ENCODE assay signal across 1 cellular context in the genomic region with DNA sequence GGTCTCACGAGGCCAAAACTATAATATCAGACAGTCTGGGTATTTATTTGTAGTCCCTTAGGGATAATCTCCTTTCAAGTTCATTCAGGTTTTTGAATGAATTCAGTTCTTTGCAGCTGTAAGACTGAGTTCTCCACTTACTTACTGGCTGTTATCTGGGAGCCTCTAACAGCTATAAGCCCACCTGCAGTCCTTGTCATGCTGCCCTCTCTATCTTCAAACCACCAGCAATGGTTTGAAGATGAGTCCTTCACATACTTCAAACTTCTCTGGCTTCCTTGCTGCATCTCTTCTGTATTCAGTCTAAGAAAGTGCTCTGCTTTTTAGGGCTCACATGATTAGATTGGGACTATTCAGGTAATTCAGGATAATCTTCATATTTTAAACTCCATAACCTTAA.
TF ChIP-seq lines count a peak whose summit lies in the region.

No MANE protein-coding gene starts in this region.

TF ChIP-seq in HepG2, 621 proteins besides CTCF, POLR2A, EP300 and RAD21 (continued from another document):
- no peak for TF ChIP-seq ATRX (CRISPR knock-in tag; IDR thresholded peaks at IDR 0.05; ENCODE audit: borderline replicate concordance)
- no peak for TF ChIP-seq NAIF1 (CRISPR knock-in tag; IDR thresholded peaks at IDR 0.05; ENCODE audit: borderline replicate concordance)
- no peak for TF ChIP-seq RCOR2 (CRISPR knock-in tag; IDR thresholded peaks at IDR 0.05)
- TF ChIP-seq, protein P1, sequence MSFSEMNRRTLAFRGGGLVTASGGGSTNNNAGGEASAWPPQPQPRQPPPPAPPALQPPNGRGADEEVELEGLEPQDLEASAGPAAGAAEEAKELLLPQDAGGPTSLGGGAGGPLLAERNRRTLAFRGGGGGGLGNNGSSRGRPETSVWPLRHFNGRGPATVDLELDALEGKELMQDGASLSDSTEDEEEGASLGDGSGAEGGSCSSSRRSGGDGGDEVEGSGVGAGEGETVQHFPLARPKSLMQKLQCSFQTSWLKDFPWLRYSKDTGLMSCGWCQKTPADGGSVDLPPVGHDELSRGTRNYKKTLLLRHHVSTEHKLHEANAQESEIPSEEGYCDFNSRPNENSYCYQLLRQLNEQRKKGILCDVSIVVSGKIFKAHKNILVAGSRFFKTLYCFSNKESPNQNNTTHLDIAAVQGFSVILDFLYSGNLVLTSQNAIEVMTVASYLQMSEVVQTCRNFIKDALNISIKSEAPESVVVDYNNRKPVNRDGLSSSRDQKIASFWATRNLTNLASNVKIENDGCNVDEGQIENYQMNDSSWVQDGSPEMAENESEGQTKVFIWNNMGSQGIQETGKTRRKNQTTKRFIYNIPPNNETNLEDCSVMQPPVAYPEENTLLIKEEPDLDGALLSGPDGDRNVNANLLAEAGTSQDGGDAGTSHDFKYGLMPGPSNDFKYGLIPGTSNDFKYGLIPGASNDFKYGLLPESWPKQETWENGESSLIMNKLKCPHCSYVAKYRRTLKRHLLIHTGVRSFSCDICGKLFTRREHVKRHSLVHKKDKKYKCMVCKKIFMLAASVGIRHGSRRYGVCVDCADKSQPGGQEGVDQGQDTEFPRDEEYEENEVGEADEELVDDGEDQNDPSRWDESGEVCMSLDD (CRISPR knock-in tag; IDR thresholded peaks at IDR 0.05; ENCODE audit: borderline replicate concordance), result no peak
- TF ChIP-seq, protein P2, sequence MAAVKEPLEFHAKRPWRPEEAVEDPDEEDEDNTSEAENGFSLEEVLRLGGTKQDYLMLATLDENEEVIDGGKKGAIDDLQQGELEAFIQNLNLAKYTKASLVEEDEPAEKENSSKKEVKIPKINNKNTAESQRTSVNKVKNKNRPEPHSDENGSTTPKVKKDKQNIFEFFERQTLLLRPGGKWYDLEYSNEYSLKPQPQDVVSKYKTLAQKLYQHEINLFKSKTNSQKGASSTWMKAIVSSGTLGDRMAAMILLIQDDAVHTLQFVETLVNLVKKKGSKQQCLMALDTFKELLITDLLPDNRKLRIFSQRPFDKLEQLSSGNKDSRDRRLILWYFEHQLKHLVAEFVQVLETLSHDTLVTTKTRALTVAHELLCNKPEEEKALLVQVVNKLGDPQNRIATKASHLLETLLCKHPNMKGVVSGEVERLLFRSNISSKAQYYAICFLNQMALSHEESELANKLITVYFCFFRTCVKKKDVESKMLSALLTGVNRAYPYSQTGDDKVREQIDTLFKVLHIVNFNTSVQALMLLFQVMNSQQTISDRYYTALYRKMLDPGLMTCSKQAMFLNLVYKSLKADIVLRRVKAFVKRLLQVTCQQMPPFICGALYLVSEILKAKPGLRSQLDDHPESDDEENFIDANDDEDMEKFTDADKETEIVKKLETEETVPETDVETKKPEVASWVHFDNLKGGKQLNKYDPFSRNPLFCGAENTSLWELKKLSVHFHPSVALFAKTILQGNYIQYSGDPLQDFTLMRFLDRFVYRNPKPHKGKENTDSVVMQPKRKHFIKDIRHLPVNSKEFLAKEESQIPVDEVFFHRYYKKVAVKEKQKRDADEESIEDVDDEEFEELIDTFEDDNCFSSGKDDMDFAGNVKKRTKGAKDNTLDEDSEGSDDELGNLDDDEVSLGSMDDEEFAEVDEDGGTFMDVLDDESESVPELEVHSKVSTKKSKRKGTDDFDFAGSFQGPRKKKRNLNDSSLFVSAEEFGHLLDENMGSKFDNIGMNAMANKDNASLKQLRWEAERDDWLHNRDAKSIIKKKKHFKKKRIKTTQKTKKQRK (IDR thresholded peaks at IDR 0.05; ENCODE audit: low read length), result no peak
- no peak for TF ChIP-seq ZNF12 (CRISPR knock-in tag; IDR thresholded peaks at IDR 0.05)
- TF ChIP-seq ZSCAN22 (CRISPR knock-in tag; IDR thresholded peaks at IDR 0.05), result no peak
- no peak for TF ChIP-seq ZNF263 (CRISPR knock-in tag; IDR thresholded peaks at IDR 0.05)
- no peak for TF ChIP-seq CREM (IDR thresholded peaks at IDR 0.05)
- TF ChIP-seq CREM (CRISPR knock-in tag; IDR thresholded peaks at IDR 0.05), result no peak
- no peak for TF ChIP-seq ZSCAN25 (CRISPR knock-in tag; IDR thresholded peaks at IDR 0.05)
- TF ChIP-seq, protein P3, sequence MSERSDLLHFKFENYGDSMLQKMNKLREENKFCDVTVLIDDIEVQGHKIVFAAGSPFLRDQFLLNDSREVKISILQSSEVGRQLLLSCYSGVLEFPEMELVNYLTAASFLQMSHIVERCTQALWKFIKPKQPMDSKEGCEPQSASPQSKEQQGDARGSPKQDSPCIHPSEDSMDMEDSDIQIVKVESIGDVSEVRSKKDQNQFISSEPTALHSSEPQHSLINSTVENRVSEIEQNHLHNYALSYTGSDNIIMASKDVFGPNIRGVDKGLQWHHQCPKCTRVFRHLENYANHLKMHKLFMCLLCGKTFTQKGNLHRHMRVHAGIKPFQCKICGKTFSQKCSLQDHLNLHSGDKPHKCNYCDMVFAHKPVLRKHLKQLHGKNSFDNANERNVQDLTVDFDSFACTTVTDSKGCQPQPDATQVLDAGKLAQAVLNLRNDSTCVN (CRISPR knock-in tag; IDR thresholded peaks at IDR 0.05; ENCODE audit: borderline replicate concordance), result no peak
TF ChIP-seq in HepG2: peak in this region for 0.
